ENCODE assay signal across 8 cellular contexts in the genomic region with DNA sequence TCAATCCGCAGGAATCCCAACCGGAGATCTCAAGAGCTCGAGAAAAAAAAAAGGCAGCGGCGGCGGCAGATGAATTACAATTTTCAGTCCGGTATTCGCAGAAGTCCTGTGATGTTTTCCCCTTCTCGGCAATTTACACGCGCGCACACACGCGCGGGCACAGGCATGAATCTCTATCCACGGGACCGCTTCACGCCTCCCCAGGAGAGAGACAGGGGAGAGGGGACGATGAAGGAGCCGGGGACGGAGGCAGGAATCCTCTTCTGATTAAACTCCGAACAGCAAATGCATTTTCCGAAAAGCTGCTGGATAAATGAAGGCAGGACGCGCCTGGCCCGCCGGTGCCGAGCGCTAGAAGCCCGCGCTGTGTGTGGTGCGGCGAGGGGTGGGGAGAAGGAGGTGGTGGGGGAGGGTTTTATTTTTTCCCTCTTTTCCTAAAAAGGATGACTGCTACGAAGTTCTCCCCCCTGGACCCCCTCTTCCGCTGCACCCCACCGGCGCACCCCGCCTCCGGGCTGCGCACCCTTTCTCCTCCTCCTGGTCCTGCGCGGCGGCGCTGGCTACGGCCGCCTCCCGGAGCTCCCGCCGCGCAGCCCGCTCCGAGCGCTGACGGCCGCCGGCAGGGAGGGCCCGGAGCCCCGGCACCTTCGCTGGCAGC. TPM values are rescaled to one million over a fixed set of nuclear protein-coding genes. Genes with fewer than 3 reads are reported as not detected.
A peak's percentile ranks its signal among the peaks of the same experiment; 100 is the strongest.
DNase-seq lines count a peak whose midpoint lies in the region; ATAC-seq, FAIRE-seq and TF ChIP-seq lines count a peak whose summit lies in the region.

TSS of gene BCL2 (minus strand) at position 387 of the 658 bp plus-strand sequence.

- TF ChIP-seq CTCF in cardiac fibroblast (IDR thresholded peaks at IDR 0.05; ENCODE audit: low read depth, low read length), result no peak
- TF ChIP-seq CTCF in kidney (IDR thresholded peaks at IDR 0.05; ENCODE audit: borderline replicate concordance, extremely low read depth, insufficient read depth), result no peak
- TF ChIP-seq CTCF in smooth muscle cell (IDR thresholded peaks at IDR 0.05; ENCODE audit: borderline replicate concordance, insufficient read depth, poor library complexity, severe bottlenecking), result no peak

- peak within 1 kb of the TSS; percentile 77 to 97 (median 88) for H3K4me3 ChIP-seq in BLaER1 treated with 17β-estradiol and CSF1 and Interleukin-3, amounts not matched to agents 10 nM and 100 nM
- peak within 1 kb of the TSS; percentile 53 to 64 for H3K4me3 ChIP-seq in cardiac fibroblast (replicated peaks in 1 of 2; ENCODE audit: low read depth in 2 of 2, low read length in 2 of 2)
- H3K4me3 ChIP-seq in kidney (ENCODE audit: low read length in 2 of 2), result peak within 1 kb of the TSS; percentile 66 to 86
- peak within 1 kb of the TSS; percentile 77 for H3K4me3 ChIP-seq in smooth muscle cell

- H3K4me2 ChIP-seq in BLaER1 treated with 17β-estradiol and CSF1 and Interleukin-3, amounts not matched to agents 10 nM and 100 nM, result peak within 1 kb of the TSS; percentile 86 to 99 (median 93)
- H3K4me2 ChIP-seq in smooth muscle cell, result peak within 1 kb of the TSS; percentile 100

- peak; percentile 8 for ATAC-seq in HG03457 (IDR thresholded peaks at IDR 0.05; ENCODE audit: unreplicated experiment)

- DNase-seq in SIG-M5 (lab: John Stamatoyannopoulos, UW), result peak; percentile 18
- peak; percentile 42 to 52 for DNase-seq in cardiac fibroblast (ENCODE audit: low read depth in 2 of 2)
- DNase-seq in kidney, result peak; percentile 77
- no peak for DNase-seq in smooth muscle cell (lab: John Stamatoyannopoulos, UW; ENCODE audit: unreplicated experiment)
- DNase-seq in germinal center (ENCODE audit: low spot score), result no peak

- WGBS in smooth muscle cell (ENCODE audit: low lambda C conversion rate), result 2% methylated on average over 35 of the region's 59 CpGs

- peaks cover 5% of the 10 kb centered on the region for H3F3A ChIP-seq in smooth muscle cell (ENCODE audit: low read depth)

- H3K36me3 ChIP-seq in BLaER1 treated with 17β-estradiol and CSF1 and Interleukin-3, amounts not matched to agents 10 nM and 100 nM, result peaks cover 0 to 18% (median 0%) of the 10 kb centered on the region in 11 experiments; a peak in 6 of 22 replicates
- H3K36me3 ChIP-seq in kidney (ENCODE audit: control insufficient read depth in 1 of 2, insufficient read depth in 2 of 2, low read length in 2 of 2) (no peaks in the 10 kb centered on the region), smooth muscle cell (ENCODE audit: low read depth) (no peaks in the 10 kb centered on the region)

- intact Hi-C loops in kidney (cut with DNase I), result loop anchor here (10.0 kb wide), 1 partner anchor 305 kb away; no protein-coding TSS in a partner anchor

- peaks cover 0 to 42% (median 40%) of the 10 kb centered on the region in 11 experiments; a peak in 15 of 22 replicates for H4K20me1 ChIP-seq in BLaER1 treated with 17β-estradiol and CSF1 and Interleukin-3, amounts not matched to agents 10 nM and 100 nM
- no peaks in the 10 kb centered on the region for H4K20me1 ChIP-seq in smooth muscle cell (ENCODE audit: low read depth)

- H3K9me3 ChIP-seq in BLaER1 treated with 17β-estradiol and CSF1 and Interleukin-3, amounts not matched to agents 10 nM and 100 nM (replicated peaks in 1 of 11), result no peaks in the 10 kb centered on the region
- no peaks in the 10 kb centered on the region for H3K9me3 ChIP-seq in kidney (ENCODE audit: control insufficient read depth in 1 of 2, low read length in 2 of 2)
- H3K9me3 ChIP-seq in smooth muscle cell (replicated peaks; ENCODE audit: low read depth), result no peaks in the 10 kb centered on the region

- H3K27me3 ChIP-seq in BLaER1 treated with 17β-estradiol and CSF1 and Interleukin-3, amounts not matched to agents 10 nM and 100 nM, result no peaks in the 10 kb centered on the region
- peaks cover 50% of the 10 kb centered on the region for H3K27me3 ChIP-seq in smooth muscle cell (ENCODE audit: low read depth)

- peak within 1 kb of the TSS; percentile 85 to 98 (median 92) for H3K9ac ChIP-seq in BLaER1 treated with 17β-estradiol and CSF1 and Interleukin-3, amounts not matched to agents 10 nM and 100 nM
- H3K9ac ChIP-seq in kidney (ENCODE audit: low read length in 2 of 2) (peak within 1 kb of the TSS; percentile 76 to 77), smooth muscle cell (ENCODE audit: low read depth) (peak within 1 kb of the TSS; percentile 28)

- no peak for FAIRE-seq in kidney (lab: Jason Lieb, UNC)

- peaks cover 40 to 59% (median 48%) of the 10 kb centered on the region in 10 experiments for H3K4me1 ChIP-seq in BLaER1 treated with 17β-estradiol and CSF1 and Interleukin-3, amounts not matched to agents 10 nM and 100 nM
- H3K4me1 ChIP-seq in kidney (ENCODE audit: control insufficient read depth in 1 of 2, insufficient read depth in 1 of 2, low read depth in 1 of 2, low read length in 2 of 2) (peaks cover 4 to 10% of the 10 kb centered on the region in 2 donors), smooth muscle cell (ENCODE audit: low read depth) (peaks cover 13% of the 10 kb centered on the region)

- no peaks in the 10 kb centered on the region for H3K79me2 ChIP-seq in smooth muscle cell (ENCODE audit: low read depth)

- peak within 1 kb of the TSS; percentile 71 to 98 (median 94) for H3K27ac ChIP-seq in BLaER1 treated with 17β-estradiol and CSF1 and Interleukin-3, amounts not matched to agents 10 nM and 100 nM
- peak within 1 kb of the TSS; percentile 79 to 84 for H3K27ac ChIP-seq in kidney (ENCODE audit: low read depth in 2 of 2, low read length in 2 of 2)
- no peak within 1 kb of the TSS for H3K27ac ChIP-seq in smooth muscle cell (ENCODE audit: low read depth)

- peak; percentile 55 for TF ChIP-seq POLR2A in GM19099 (IDR thresholded peaks at IDR 0.05; ENCODE audit: extremely low read depth, insufficient read length, low read depth)

- peak within 1 kb of the TSS; percentile 85 for H2AFZ ChIP-seq in smooth muscle cell (ENCODE audit: low read depth)

RNA-seq across cellular contexts. Expression of gene BCL2, which starts in this region (rescaled TPM):
- total RNA-seq in kidney (39.2 TPM), smooth muscle cell (0.85 and 0.94 TPM in 2 replicates)
- polyA plus RNA-seq in kidney (ENCODE audit: insufficient read depth, low read depth, low replicate concordance) (6.0 TPM), smooth muscle cell (0.50 TPM in 1 of 2 replicates, not detected in the other)

Comparison
In these comparisons a context has a peak if more than half of its experiments do, and no peak if none do; other contexts are left out.
1. RNA of gene BCL2 (total RNA-seq): 39.2 TPM in kidney (single experiment); 0.85 to 0.94 TPM in smooth muscle cell; every median in the first group is over 10 times any median in the second.
2. H3K9ac ChIP-seq: peak in every context shown above with its lines; median percentile 92 in BLaER1 treated with 17β-estradiol and CSF1 and Interleukin-3, amounts not matched to agents 10 nM and 100 nM; 76 in kidney; 28 in smooth muscle cell.
3. DNase-seq: peak in SIG-M5 (single experiment), cardiac fibroblast (2 of 2) and kidney (single experiment); none in smooth muscle cell (single experiment) and germinal center (single experiment).
4. Peak in every context shown above with its lines, with median percentiles within 50 percentile points of each other: H3K4me3 ChIP-seq.